In the genomic region with DNA sequence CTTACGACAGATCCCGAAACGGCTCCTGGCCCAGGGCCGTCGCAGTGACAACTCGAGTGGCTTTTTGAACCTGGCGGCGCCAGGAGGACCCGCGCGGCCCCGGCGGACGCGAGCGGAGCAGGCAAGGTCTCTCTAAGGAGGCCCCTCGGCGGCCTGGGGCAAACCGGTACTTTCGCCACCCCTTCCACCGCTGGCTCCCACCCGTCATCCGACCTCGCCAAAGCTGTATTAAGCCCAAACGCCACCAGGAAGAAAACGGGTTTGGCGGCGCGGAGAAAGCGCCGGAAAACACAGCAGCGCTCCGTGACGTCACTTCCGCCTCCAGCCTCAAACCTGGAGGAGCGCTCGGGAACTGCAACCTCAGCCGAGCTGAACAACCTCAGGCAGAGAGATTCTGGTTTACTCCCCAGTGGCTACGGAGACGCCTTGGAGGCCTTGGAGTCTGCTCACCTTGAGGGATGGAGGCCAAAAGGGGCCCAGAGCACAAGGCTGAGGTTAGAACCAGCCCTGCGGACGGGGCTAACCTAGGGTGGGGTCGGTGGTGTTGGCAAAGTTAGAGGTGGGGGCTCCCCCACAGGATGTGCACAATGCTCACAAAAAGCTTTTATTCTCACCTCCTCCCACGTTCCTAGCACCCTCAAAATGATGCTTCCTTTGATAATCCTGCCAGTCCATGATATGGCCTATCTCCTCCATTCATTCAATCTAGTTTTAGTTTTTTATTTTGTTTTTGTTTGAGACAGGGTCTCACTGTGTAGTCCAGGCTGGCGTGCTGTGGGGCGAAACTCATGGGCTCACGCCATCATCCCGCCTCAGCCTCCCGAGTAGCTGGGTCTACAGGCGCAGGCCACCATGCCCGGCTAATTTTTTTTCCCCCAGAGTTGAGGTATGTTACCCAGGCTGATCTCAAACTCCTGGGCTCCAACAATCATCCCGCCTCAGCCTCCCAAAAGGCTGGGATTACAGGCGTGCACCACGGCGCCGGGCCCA, we compare ENCODE assay signal across 8 cellular contexts. TPM values are rescaled to one million over a fixed set of nuclear protein-coding genes. Genes with fewer than 3 reads are reported as not detected.
DNase-seq lines count a peak whose midpoint lies in the region; ATAC-seq, FAIRE-seq and TF ChIP-seq lines count a peak whose summit lies in the region.

A gene (minus strand): TSS at position 295 of the 990 bp plus-strand sequence. CDS start 15,484 bp downstream, outside the sequence.

- TF ChIP-seq POLR2A in GM12891 (IDR thresholded peaks at IDR 0.05; ENCODE audit: low read depth, low read length) (peak; percentile 63; the same call in 1 of the 2 replicates), prostate gland (IDR thresholded peaks at IDR 0.05) (peak; percentile 26)

- H3K4me3 ChIP-seq in prostate gland (peak within 1 kb of the TSS; percentile 71 to 87), urinary bladder (ENCODE audit: low read depth, low read length) (peak within 1 kb of the TSS; percentile 90)

- peaks cover 3% of the 10 kb centered on the region for H3K4me1 ChIP-seq in prostate gland (replicated peaks)
- H3K4me1 ChIP-seq in urinary bladder (ENCODE audit: insufficient read depth), result no peaks in the 10 kb centered on the region

- H3K27me3 ChIP-seq in prostate gland (replicated peaks; ENCODE audit: insufficient read depth), result no peaks in the 10 kb centered on the region

- TF ChIP-seq CTCF in prostate gland (IDR thresholded peaks at IDR 0.05), result peak; percentile 71 to 90 (median 82)

- intact Hi-C loops in left ventricle myocardium superior (cut with micrococcal nuclease), result no loop called here
- intact Hi-C loops in prostate gland (cut with DNase I), result loop anchor here (10.0 kb wide), 4 partner anchors 99 to 359 kb away; a partner anchor contains a TSS

- ATAC-seq in HG02852 (IDR thresholded peaks at IDR 0.05; ENCODE audit: unreplicated experiment), result peak; percentile 88
- peak; percentile 95 for ATAC-seq in left ventricle myocardium superior

- DNase-seq in GM12891 (ENCODE audit: insufficient read length, low spot score) (peak; percentile 89), NCI-H146 (lab: John Stamatoyannopoulos, UW) (peak; percentile 82), T-helper 1 cell (peak; percentile 78 to 94 (median 89)), amniotic epithelial cell (ENCODE audit: low read depth) (peak; percentile 89), left ventricle myocardium superior (peak; percentile 94), prostate gland (ENCODE audit: low spot score) (peak; percentile 79)

- H3K36me3 ChIP-seq in prostate gland, result peaks cover 0 to 3% of the 10 kb centered on the region in 2 donors
- peaks cover 3% of the 10 kb centered on the region for H3K36me3 ChIP-seq in urinary bladder (ENCODE audit: insufficient read depth)

- no peaks in the 10 kb centered on the region for H3K9me3 ChIP-seq in prostate gland

- peak within 1 kb of the TSS; percentile 87 to 89 for H3K27ac ChIP-seq in prostate gland
- peak within 1 kb of the TSS; percentile 89 for H3K27ac ChIP-seq in urinary bladder (ENCODE audit: low read depth)

- 14% methylated on average over 56 of the region's 56 CpGs for WGBS in prostate gland
- 11% methylated on average over 56 of the region's 56 CpGs for WGBS in urinary bladder

- peak; percentile 90 for FAIRE-seq in GM12891 (lab: Jason Lieb, UNC)

TF ChIP-seq in GM12891, 5 proteins besides CTCF, POLR2A, EP300 and RAD21:
- TF ChIP-seq TAF1 (IDR thresholded peaks at IDR 0.05; ENCODE audit: low read depth, low read length) (no peak; the same call in 1 of the 2 replicates), POLR2AphosphoS5 (IDR thresholded peaks at IDR 0.05; ENCODE audit: low read depth, low read length) (peak; percentile 82; the same call in 1 of the 2 replicates), PAX5 (IDR thresholded peaks at IDR 0.05; ENCODE audit: insufficient read depth, low read length, severe bottlenecking) (no peak)

RNA-seq across cellular contexts. Expression of the gene that starts here (rescaled TPM):
- polyA plus RNA-seq in GM12891 (2012; ENCODE audit: low read depth, missing spikeins), result 18.6 TPM
- 7.9 TPM for total RNA-seq in left ventricle myocardium superior
- total RNA-seq in prostate gland, result 10 to 100 TPM; 20.4 to 22.9 TPM
- 30.7 TPM for total RNA-seq in urinary bladder
- 23.5 TPM for polyA plus RNA-seq in urinary bladder

Comparison
In these comparisons a context has a peak if more than half of its experiments do, and no peak if none do; other contexts are left out.
1. Peak in every context shown above with its lines: DNase-seq, ATAC-seq, H3K4me3 ChIP-seq and H3K27ac ChIP-seq.